14 cellular contexts compared by ENCODE assay signal in genomic region chr15:52102468-52102867, GRCh38. TPM values are rescaled to one million over a fixed set of nuclear protein-coding genes. Genes with fewer than 3 reads are reported as not detected.
DNase-seq lines count a peak whose midpoint lies in the region; ATAC-seq and TF ChIP-seq lines count a peak whose summit lies in the region.
"Had no signal": no experiment of that assay in that cellular context is flagged by ENCODE, and none has a peak within 500 bp of the region (broad histone marks: within the 10 kb centered on the region; RNA-seq: fewer than 3 reads in every experiment).

No MANE protein-coding gene starts in this region.

- no peaks in the 10 kb centered on the region for H3K27me3 Mint-ChIP-seq in stimulated activated memory B cell treated with anti-CD40 and anti-IgM and Interleukin-4, amounts not matched to agents 10 μg/mL and 1 μg/mL and 100 μg/mL, for 72 hours

- H3K27me3 ChIP-seq in left lung = no peaks in the 10 kb centered on the region
- H3K27me3 ChIP-seq: heart left ventricle had no signal

- H3K4me1 ChIP-seq in left lung = peaks cover 3 to 4% of the 10 kb centered on the region in 2 donors

- no peak overlapping the region for H3K4me3 Mint-ChIP-seq in stimulated activated memory B cell treated with anti-CD40 and anti-IgM and Interleukin-4, amounts not matched to agents 10 μg/mL and 1 μg/mL and 100 μg/mL, for 72 hours

- intact Hi-C loops in left lung (cut with DNase I) = no loop called here

- peak; percentile 31 for DNase-seq in DMS79 treated with DMSO at 0.1 percent for 48 hours (lab: John Stamatoyannopoulos, UW)
- no peak for DNase-seq in DMS79 (lab: John Stamatoyannopoulos, UW)
- DNase-seq in RWPE1 (ENCODE audit: low spot score) = no peak
- peak; percentile 68 for DNase-seq in epithelial cell of esophagus (ENCODE audit: low read depth)
- DNase-seq in left lung = no peak
- no peak for DNase-seq in NCI-H774 (lab: John Stamatoyannopoulos, UW)
- DNase-seq: activated T-cell treated with anti-CD3 and anti-CD28 coated beads for 4 hours, heart left ventricle, NCI-H69, T-helper 2 cell had no signal

- no peak for TF ChIP-seq CTCF in RWPE1 (conservative IDR thresholded peaks at IDR 0.05; ENCODE audit: low read depth)
- no peak for TF ChIP-seq CTCF in epithelial cell of esophagus (IDR thresholded peaks at IDR 0.05; ENCODE audit: insufficient read depth, low read depth, low read length, missing control alignments)
- no peak for TF ChIP-seq CTCF in left lung (IDR thresholded peaks at IDR 0.05)

- H3K36me3 ChIP-seq in left lung = no peaks in the 10 kb centered on the region
- H3K36me3 ChIP-seq: heart left ventricle had no signal

- peaks cover 3% of the 10 kb centered on the region for H3K9me3 Mint-ChIP-seq in stimulated activated memory B cell treated with anti-CD40 and anti-IgM and Interleukin-4, amounts not matched to agents 10 μg/mL and 1 μg/mL and 100 μg/mL, for 72 hours

- peak overlapping the region; percentile 92; the same call in 1 of the 2 replicates for H3K27ac ChIP-seq in RWPE1
- no peak overlapping the region for H3K27ac ChIP-seq in left lung
- H3K27ac ChIP-seq: heart left ventricle had no signal

- peaks cover 41% of the 10 kb centered on the region for H3K4me1 Mint-ChIP-seq in stimulated activated memory B cell treated with anti-CD40 and anti-IgM and Interleukin-4, amounts not matched to agents 10 μg/mL and 1 μg/mL and 100 μg/mL, for 72 hours

- no peaks in the 10 kb centered on the region for H3K36me3 Mint-ChIP-seq in stimulated activated memory B cell treated with anti-CD40 and anti-IgM and Interleukin-4, amounts not matched to agents 10 μg/mL and 1 μg/mL and 100 μg/mL, for 72 hours

- POLR2A ChIA-PET in RWPE1 (lab: Yijun Ruan, JAX; ENCODE audit: low non-redundant PET) = no interaction called here

- H3K4me3 ChIP-seq in epithelial cell of esophagus (ENCODE audit: low read length) = no peak overlapping the region
- no peak overlapping the region for H3K4me3 ChIP-seq in left lung
- H3K4me3 ChIP-seq: heart left ventricle had no signal

- CTCF ChIA-PET in RWPE1 (lab: Yijun Ruan, JAX) = interaction anchor here (0.6 kb wide), 1 partner anchor 72 kb away, joined by 3 read pairs; no protein-coding TSS in a partner anchor

- peak overlapping the region; percentile 61 for H3K27ac Mint-ChIP-seq in stimulated activated memory B cell treated with anti-CD40 and anti-IgM and Interleukin-4, amounts not matched to agents 10 μg/mL and 1 μg/mL and 100 μg/mL, for 72 hours

- no peak for ATAC-seq in stimulated activated memory B cell treated with anti-CD40 and anti-IgM and Interleukin-4, amounts not matched to agents 10 μg/mL and 1 μg/mL and 100 μg/mL, for 72 hours
- ATAC-seq in left lung = no peak
- no peak for ATAC-seq in GM18502 (IDR thresholded peaks at IDR 0.05; ENCODE audit: poor library complexity, unreplicated experiment)
- ATAC-seq: heart left ventricle had no signal

- no peaks in the 10 kb centered on the region for H3K9me3 ChIP-seq in left lung
- H3K9me3 ChIP-seq: heart left ventricle had no signal

RNA-seq across cellular contexts. Expression of gene BCL2L10, which starts 10.1 kb away (rescaled TPM):
- under 1 TPM in 1 of 2 donors, not detected in 1; 0.20 TPM for total RNA-seq in left lung
- total RNA-seq: A673, mononuclear cell had no signal

Comparison
In these comparisons a context has a peak if more than half of its experiments do, and no peak if none do; other contexts are left out.
1. DNase-seq: peak in DMS79 treated with DMSO at 0.1 percent for 48 hours (single experiment) and epithelial cell of esophagus (single experiment); none in DMS79 (single experiment), RWPE1 (single experiment), left lung (0 of 2) and NCI-H774 (single experiment).